29 cellular contexts compared by ENCODE assay signal in the genomic region with DNA sequence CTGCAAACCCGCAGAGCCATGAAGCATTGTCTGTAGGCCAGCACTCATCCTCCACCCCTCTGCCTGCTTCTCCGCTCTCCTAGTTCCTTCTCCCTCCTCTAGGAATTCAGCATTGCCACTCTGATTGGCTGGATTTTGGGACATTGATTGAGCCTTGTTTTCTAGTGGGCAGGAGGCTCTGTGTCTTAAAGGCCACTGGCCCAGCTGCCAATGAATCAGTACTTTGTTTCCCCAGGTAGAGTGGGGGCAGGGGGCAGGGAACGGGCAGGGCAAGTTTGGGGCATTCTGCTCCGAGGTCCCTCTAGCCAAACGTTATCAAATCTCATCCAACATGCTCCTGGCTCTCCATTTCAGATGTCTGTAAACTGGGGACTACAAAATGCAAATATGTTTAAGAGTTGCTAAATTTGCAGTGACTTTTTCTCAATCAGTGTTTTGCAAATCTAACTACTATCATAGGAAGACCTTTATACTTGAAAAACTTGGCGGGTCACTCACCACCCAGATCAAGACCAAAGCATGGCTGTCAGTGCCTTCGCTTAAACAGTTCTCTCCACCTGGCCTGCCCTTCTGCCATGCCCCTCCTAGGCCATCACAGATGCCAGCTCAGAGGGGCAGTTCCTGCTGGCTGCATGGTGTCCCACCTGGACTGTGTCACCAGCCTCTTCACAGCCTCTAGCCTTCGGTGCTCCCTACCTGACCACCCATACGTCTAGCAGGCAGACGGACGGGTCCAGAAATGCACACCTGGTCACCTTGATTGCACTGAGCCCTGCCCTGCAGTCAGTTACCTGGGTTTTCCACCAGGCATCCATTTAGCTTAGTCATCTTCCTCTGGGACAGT. TPM values are rescaled to one million over a fixed set of nuclear protein-coding genes. Genes with fewer than 3 reads are reported as not detected.
A peak's percentile ranks its signal among the peaks of the same experiment; 100 is the strongest.
DNase-seq lines count a peak whose midpoint lies in the region; ATAC-seq and TF ChIP-seq lines count a peak whose summit lies in the region.
"Had no signal": no experiment of that assay in that cellular context is flagged by ENCODE, and none has a peak within 500 bp of the region (broad histone marks: within the 10 kb centered on the region; RNA-seq: fewer than 3 reads in every experiment).

No MANE protein-coding gene starts in this region.

- H3K4me1 ChIP-seq in PC-3 (ENCODE audit: insufficient read depth, low read length) (no peaks in the 10 kb centered on the region), neutrophil (ENCODE audit: control insufficient read depth in 1 of 2, insufficient read depth in 1 of 2, low read depth in 1 of 2, low read length in 1 of 2) (peaks cover 92 to 93% of the 10 kb centered on the region in 2 experiments), prostate gland (replicated peaks) (no peaks in the 10 kb centered on the region)
- H3K4me1 ChIP-seq: BE2C had no signal

- no peak for ATAC-seq in PC-3
- ATAC-seq: activated CD4-positive, CD25-positive, alpha-beta regulatory T cell treated with anti-CD3 and anti-CD28 coated beads, Interleukin-2, amount 50 U/mL, for 24 hours; activated T-helper 17 cell treated with anti-CD3 and anti-CD28 coated beads, Interleukin-2, amount 50 U/mL, for 72 hours; effector memory CD8-positive, alpha-beta T cell had no signal

- TF ChIP-seq POLR2A in prostate gland (IDR thresholded peaks at IDR 0.05): no peak

- H3K27ac ChIP-seq in PC-3 (ENCODE audit: low read length) (no peak overlapping the region), neutrophil (peak overlapping the region; percentile 75), prostate gland (no peak overlapping the region)
- H3K27ac ChIP-seq: skin epidermis, stomach, tibial artery had no signal

- no peak overlapping the region for H3K4me2 ChIP-seq in PC-3 (ENCODE audit: low read length)

- H2AFZ ChIP-seq in PC-3 (ENCODE audit: low read length): no peak overlapping the region

- H4K20me1 ChIP-seq in PC-3 (ENCODE audit: low read length): no peaks in the 10 kb centered on the region

- WGBS in prostate gland: 77% methylated on average over 11 of the region's 11 CpGs

- H3K36me3 ChIP-seq in PC-3 (ENCODE audit: low read depth, low read length) (no peaks in the 10 kb centered on the region), neutrophil (no peaks in the 10 kb centered on the region), prostate gland (no peaks in the 10 kb centered on the region)
- H3K36me3 ChIP-seq: BE2C, breast epithelium, stomach, tibial artery had no signal

- DNase-seq in ELF-1 (ENCODE audit: low read depth, low spot score): peak; percentile 57
- peak; percentile 31 for DNase-seq in PC-3
- DNase-seq in islet precursor cell: peak; percentile 70
- no peak for DNase-seq in GM10266 (ENCODE audit: extremely low spot score)
- DNase-seq in NCI-H1436 (lab: John Stamatoyannopoulos, UW): no peak
- no peak for DNase-seq in prostate gland (ENCODE audit: low spot score)
- DNase-seq: ACHN; activated CD4-positive, alpha-beta memory T cell treated with anti-CD3 and anti-CD28 coated beads, Interleukin-2, amount 10 ng/mL, durations not matched to agents 7 days and 5 days; activated naive CD4-positive, alpha-beta T cell treated with anti-CD3 and anti-CD28 coated beads, Interleukin-2, amount 50 U/mL, for 16 hours; amniotic stem cell; BE2C; DMS153; effector memory CD8-positive, alpha-beta T cell; NCI-H1105; NCI-H1930; NCI-H524; occipital lobe; stimulated activated CD4-positive, alpha-beta T cell treated with anti-CD3 and anti-CD28 coated beads, Interleukin-1b, Interleukin-23, amount 100 ng/mL, for 48 hours; stimulated activated CD8-positive, alpha-beta memory T cell treated with anti-CD3 and anti-CD28 coated beads, Interleukin-4, amount 100 ng/mL, for 48 hours; stomach; T-helper 1 cell; tibial artery had no signal

- TF ChIP-seq CTCF in PC-3 (conservative IDR thresholded peaks at IDR 0.05; ENCODE audit: low read depth, low read length) (no peak), neutrophil (IDR thresholded peaks at IDR 0.05) (no peak), GM10266 (IDR thresholded peaks at IDR 0.05; ENCODE audit: control insufficient read depth, insufficient read depth, low read depth, missing control alignments) (no peak), prostate gland (IDR thresholded peaks at IDR 0.05) (no peak)

- no peaks in the 10 kb centered on the region for H3K9me2 ChIP-seq in PC-3 (replicated peaks; ENCODE audit: low read length)

- H3K79me2 ChIP-seq in PC-3 (ENCODE audit: low read length): no peaks in the 10 kb centered on the region

- CTCF ChIA-PET in PC-3 (lab: Charles Lee): no interaction called here

- no peaks in the 10 kb centered on the region for H3F3A ChIP-seq in PC-3 (ENCODE audit: low read length, unreplicated experiment)

- intact Hi-C loops in PC-3 (cut with micrococcal nuclease) (no loop called here), prostate gland (cut with DNase I) (no loop called here)

- no peaks in the 10 kb centered on the region for H3K27me3 ChIP-seq in PC-3 (ENCODE audit: low read length)
- H3K27me3 ChIP-seq in neutrophil: no peaks in the 10 kb centered on the region
- H3K27me3 ChIP-seq in prostate gland (replicated peaks; ENCODE audit: insufficient read depth): no peaks in the 10 kb centered on the region
- H3K27me3 ChIP-seq: BE2C, breast epithelium, tibial artery had no signal

- no TSS peak for BruUV-seq in PC-3 (replicated peaks; lab: Mats Ljungman, UMichigan)

- H3K4me3 ChIP-seq in PC-3 (ENCODE audit: low read length) (no peak overlapping the region), neutrophil (ENCODE audit: low read depth in 1 of 2, low read length in 1 of 2) (peak overlapping the region; percentile 30 to 45), prostate gland (no peak overlapping the region)
- H3K4me3 ChIP-seq: breast epithelium, skin epidermis, stomach, tibial artery had no signal

- H3K9me3 ChIP-seq in PC-3 (ENCODE audit: low read length) (no peaks in the 10 kb centered on the region), neutrophil (no peaks in the 10 kb centered on the region), prostate gland (no peaks in the 10 kb centered on the region)
- H3K9me3 ChIP-seq: BE2C, breast epithelium, stomach, tibial artery had no signal

- H3K9ac ChIP-seq in PC-3 (ENCODE audit: low read length): no peak overlapping the region

- POLR2A ChIA-PET in PC-3 (lab: Charles Lee; ENCODE audit: unreplicated experiment): no interaction called here

RNA-seq across cellular contexts. Expression of gene BPI, which starts 10.2 kb away (rescaled TPM):
- total RNA-seq in PC-3 (2014; rRNA removed) (not detected in 2 replicates), prostate gland (1 to 10 TPM in 1 of 2 donors, under 1 TPM in 1; 0.41 to 4.5 TPM)
- total RNA-seq: activated CD4-positive, alpha-beta memory T cell treated with anti-CD3 and anti-CD28 coated beads, Interleukin-2, amount 10 ng/mL, durations not matched to agents 7 days and 5 days; activated T-helper 17 cell treated with anti-CD3 and anti-CD28 coated beads, Interleukin-2, amount 50 U/mL, for 72 hours; fibroblast of villous mesenchyme; G401; occipital lobe had no signal

RNA-seq across cellular contexts. Expression of gene KIAA1755, which starts 33.2 kb away (rescaled TPM):
- total RNA-seq in PC-3 (2014; rRNA removed) (0.44 and 0.86 TPM in 2 replicates), prostate gland (10 to 100 TPM in 1 of 2 donors, 1 to 10 TPM in 1; 5.0 to 10.8 TPM)
- total RNA-seq: activated CD4-positive, alpha-beta memory T cell treated with anti-CD3 and anti-CD28 coated beads, Interleukin-2, amount 10 ng/mL, durations not matched to agents 7 days and 5 days; activated T-helper 17 cell treated with anti-CD3 and anti-CD28 coated beads, Interleukin-2, amount 50 U/mL, for 72 hours; G401 had no signal

RNA-seq across cellular contexts. Expression of gene LBP, which starts 52.6 kb away (rescaled TPM):
- not detected in 2 replicates for total RNA-seq in PC-3 (2014; rRNA removed)
- total RNA-seq in prostate gland: 1 to 10 TPM in 1 of 2 donors, not detected in 1; 1.1 TPM
- total RNA-seq: activated CD4-positive, alpha-beta memory T cell treated with anti-CD3 and anti-CD28 coated beads, Interleukin-2, amount 10 ng/mL, durations not matched to agents 7 days and 5 days; activated T-helper 17 cell treated with anti-CD3 and anti-CD28 coated beads, Interleukin-2, amount 50 U/mL, for 72 hours; fibroblast of villous mesenchyme; G401; stomach had no signal

Comparison
In these comparisons a context has a peak if more than half of its experiments do, and no peak if none do; other contexts are left out.
1. DNase-seq: peak in ELF-1 (single experiment), PC-3 (single experiment) and islet precursor cell (single experiment); none in GM10266 (single experiment), NCI-H1436 (single experiment) and prostate gland (single experiment).
2. H3K4me3 ChIP-seq: peak in neutrophil (2 of 2); none in PC-3 (single experiment) and prostate gland (0 of 2).